In the genomic region with DNA sequence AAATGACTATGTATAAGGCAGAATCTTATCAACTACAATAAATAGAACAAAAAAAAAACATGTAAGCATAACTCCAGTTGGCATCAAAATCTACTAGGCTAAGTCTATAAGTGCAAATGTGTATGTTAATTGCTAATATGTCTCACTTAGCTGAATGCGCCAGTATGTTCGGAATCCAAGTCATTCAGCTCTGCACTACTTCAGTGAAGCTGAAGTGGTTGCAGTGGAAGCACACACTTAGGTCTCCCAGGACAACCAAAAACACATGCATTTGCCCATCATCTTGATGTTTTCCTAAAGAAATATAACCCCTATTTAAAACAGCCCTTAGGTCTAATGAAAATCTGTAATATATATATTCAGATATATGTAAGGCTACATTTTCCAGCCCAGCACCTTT, we compare ENCODE assay signal across 26 cellular contexts.
"Had no signal": no experiment of that assay in that cellular context is flagged by ENCODE, and none has a peak within 500 bp of the region (broad histone marks: within the 10 kb centered on the region; RNA-seq: fewer than 3 reads in every experiment).

No MANE protein-coding gene starts in this region.

- H3K4me1 Mint-ChIP-seq: activated CD4-positive, alpha-beta T cell treated with anti-CD3 and anti-CD28 coated beads for 36 hours; activated naive CD4-positive, alpha-beta T cell treated with anti-CD3 and anti-CD28 coated beads, Interleukin-2, amount 10 ng/mL, durations not matched to agents 7 days and 5 days; activated naive CD8-positive, alpha-beta T cell treated with anti-CD3 and anti-CD28 coated beads for 36 hours had no signal

- H3K36me3 Mint-ChIP-seq: activated naive CD4-positive, alpha-beta T cell treated with anti-CD3 and anti-CD28 coated beads, Interleukin-2, amount 10 ng/mL, durations not matched to agents 7 days and 5 days; activated naive CD8-positive, alpha-beta T cell treated with anti-CD3 and anti-CD28 coated beads for 36 hours had no signal

- ATAC-seq: activated CD4-positive, alpha-beta T cell treated with anti-CD3 and anti-CD28 coated beads for 36 hours; activated T-cell treated with anti-CD3 and anti-CD28 coated beads, Interleukin-2, amount 50 U/mL, for 72 hours had no signal

- H3K36me3 ChIP-seq: brain microvascular endothelial cell, cardiac muscle cell, Peyer's patch had no signal

- DNase-seq: activated CD4-positive, alpha-beta memory T cell treated with anti-CD3 and anti-CD28 coated beads, Interleukin-2, amount 10 ng/mL, durations not matched to agents 7 days and 5 days; activated CD4-positive, alpha-beta T cell treated with anti-CD3 and anti-CD28 coated beads for 36 hours; activated CD4-positive, alpha-beta T cell treated with anti-CD3 and anti-CD28 coated beads, Interleukin-2, amount 50 U/mL, for 1 hour; activated gamma-delta T cell treated with Interleukin-2 at 50 U/mL for 16 hours; activated naive CD4-positive, alpha-beta T cell treated with anti-CD3 and anti-CD28 coated beads, Interleukin-2, amount 10 ng/mL, durations not matched to agents 7 days and 5 days; activated naive CD8-positive, alpha-beta T cell treated with anti-CD3 and anti-CD28 coated beads for 36 hours; activated T-cell treated with anti-CD3 and anti-CD28 coated beads for 4 hours; activated T-cell treated with anti-CD3 and anti-CD28 coated beads, Interleukin-2, amount 50 U/mL, for 72 hours; brain microvascular endothelial cell; cerebellar nuclear complex; KG1; NCI-H1048; NCI-H146; NCI-H187 treated with DMSO at 0.1 percent for 48 hours; NCI-H2081 treated with DMSO at 0.1 percent for 48 hours; NCI-H226; NCI-H510A; NCI-H526 treated with DMSO at 0.1 percent for 48 hours; NCI-H82; Peyer's patch; SHP77 treated with DMSO at 0.1 percent for 48 hours; T-helper 1 cell had no signal

- H3K9me3 Mint-ChIP-seq: activated CD4-positive, alpha-beta memory T cell treated with anti-CD3 and anti-CD28 coated beads, Interleukin-2, amount 10 ng/mL, durations not matched to agents 7 days and 5 days; activated naive CD4-positive, alpha-beta T cell treated with anti-CD3 and anti-CD28 coated beads, Interleukin-2, amount 10 ng/mL, durations not matched to agents 7 days and 5 days; activated naive CD8-positive, alpha-beta T cell treated with anti-CD3 and anti-CD28 coated beads for 36 hours; activated T-helper 2 cell treated with anti-CD3 and anti-CD28 coated beads, Interferon-gamma antibody, Interleukin-2, Interleukin-4, amounts not matched to agents 10 μg/mL and 5 μg/mL and 100 μg/mL, durations not matched to agents 14 hours and 24 hours and 36 hours had no signal

- H3K4me1 ChIP-seq: Peyer's patch had no signal

- H3K27me3 ChIP-seq: brain microvascular endothelial cell, cardiac muscle cell, Peyer's patch had no signal

- H3K9me3 ChIP-seq: Peyer's patch had no signal

- H3K27ac ChIP-seq: brain microvascular endothelial cell, cardiac muscle cell, Peyer's patch, RWPE1, VCaP had no signal

- H3K4me3 Mint-ChIP-seq: activated CD4-positive, alpha-beta memory T cell treated with anti-CD3 and anti-CD28 coated beads, Interleukin-2, amount 10 ng/mL, durations not matched to agents 7 days and 5 days; activated CD4-positive, alpha-beta T cell treated with anti-CD3 and anti-CD28 coated beads for 36 hours; activated naive CD4-positive, alpha-beta T cell treated with anti-CD3 and anti-CD28 coated beads, Interleukin-2, amount 10 ng/mL, durations not matched to agents 7 days and 5 days; activated naive CD8-positive, alpha-beta T cell treated with anti-CD3 and anti-CD28 coated beads for 36 hours; activated T-cell treated with anti-CD3 and anti-CD28 coated beads, Interleukin-2, amount 50 U/mL, for 72 hours had no signal

- H3K27ac Mint-ChIP-seq: activated CD4-positive, alpha-beta memory T cell treated with anti-CD3 and anti-CD28 coated beads, Interleukin-2, amount 10 ng/mL, durations not matched to agents 7 days and 5 days; activated CD4-positive, alpha-beta T cell treated with anti-CD3 and anti-CD28 coated beads for 36 hours; activated naive CD4-positive, alpha-beta T cell treated with anti-CD3 and anti-CD28 coated beads, Interleukin-2, amount 10 ng/mL, durations not matched to agents 7 days and 5 days; activated naive CD8-positive, alpha-beta T cell treated with anti-CD3 and anti-CD28 coated beads for 36 hours; activated T-cell treated with anti-CD3 and anti-CD28 coated beads, Interleukin-2, amount 50 U/mL, for 72 hours; activated T-helper 2 cell treated with anti-CD3 and anti-CD28 coated beads, Interferon-gamma antibody, Interleukin-2, Interleukin-4, amounts not matched to agents 10 μg/mL and 5 μg/mL and 100 μg/mL, durations not matched to agents 14 hours and 24 hours and 36 hours had no signal

- H3K4me3 ChIP-seq: cardiac muscle cell, Peyer's patch had no signal
